Comparison of ENCODE assay signal across 23 cellular contexts in the genomic region with DNA sequence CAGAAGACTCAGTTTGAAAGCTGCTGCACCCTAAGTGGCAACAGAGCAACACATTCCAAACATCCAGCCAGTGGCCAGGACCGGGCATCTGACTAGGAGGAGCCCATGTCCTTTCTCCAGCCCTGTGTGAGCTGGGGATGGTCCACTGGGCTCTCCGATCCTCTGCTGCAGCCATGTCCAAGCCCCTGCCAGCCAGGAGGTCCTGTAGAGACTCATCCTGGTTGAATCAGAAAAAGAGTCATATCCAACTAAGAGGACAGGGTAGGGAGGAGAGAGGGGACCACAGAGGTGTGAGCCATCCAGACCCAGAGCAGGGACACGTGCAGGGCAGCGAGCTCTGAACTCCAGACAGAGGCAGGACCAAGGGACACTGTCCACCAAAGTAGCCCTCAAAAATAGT.
DNase-seq lines count a peak whose midpoint lies in the region; ATAC-seq and TF ChIP-seq lines count a peak whose summit lies in the region.
"Had no signal": no experiment of that assay in that cellular context is flagged by ENCODE, and none has a peak within 500 bp of the region (broad histone marks: within the 10 kb centered on the region; RNA-seq: fewer than 3 reads in every experiment).

No MANE protein-coding gene starts in this region.

- H3K9me3 Mint-ChIP-seq in nephron, result no peaks in the 10 kb centered on the region
- H3K9me3 Mint-ChIP-seq: CD4-positive, alpha-beta T cell; CD8-positive, alpha-beta T cell had no signal

- TF ChIP-seq CTCF in esophagus muscularis mucosa (IDR thresholded peaks at IDR 0.05) (no peak), nephron (IDR thresholded peaks at IDR 0.05; ENCODE audit: unreplicated experiment in 3 of 3) (no peak), vagina (IDR thresholded peaks at IDR 0.05) (no peak), sigmoid colon (IDR thresholded peaks at IDR 0.05) (no peak), foreskin keratinocyte (conservative IDR thresholded peaks at IDR 0.05) (no peak)

- H3K4me3 Mint-ChIP-seq in nephron, result no peak overlapping the region
- H3K4me3 Mint-ChIP-seq: CD4-positive, alpha-beta T cell; CD8-positive, alpha-beta T cell had no signal

- no peaks in the 10 kb centered on the region for H3K36me3 ChIP-seq in Karpas-422 (ENCODE audit: insufficient read depth, low read length)
- H3K36me3 ChIP-seq in esophagus muscularis mucosa, result no peaks in the 10 kb centered on the region
- no peaks in the 10 kb centered on the region for H3K36me3 ChIP-seq in vagina
- no peaks in the 10 kb centered on the region for H3K36me3 ChIP-seq in sigmoid colon
- H3K36me3 ChIP-seq: BE2C, BLaER1 had no signal

- H3K9me3 ChIP-seq in Karpas-422 (ENCODE audit: low read length) (no peaks in the 10 kb centered on the region), esophagus muscularis mucosa (no peaks in the 10 kb centered on the region), vagina (no peaks in the 10 kb centered on the region), sigmoid colon (no peaks in the 10 kb centered on the region)
- H3K9me3 ChIP-seq: BE2C, BLaER1 had no signal

- H3K4me2 ChIP-seq in Karpas-422 (ENCODE audit: low read depth, low read length, poor library complexity, severe bottlenecking), result no peak overlapping the region
- H3K4me2 ChIP-seq: BLaER1 had no signal

- no peak overlapping the region for H3K4me3 ChIP-seq in Karpas-422 (ENCODE audit: low read length)
- H3K4me3 ChIP-seq in esophagus muscularis mucosa, result no peak overlapping the region
- no peak overlapping the region for H3K4me3 ChIP-seq in vagina
- H3K4me3 ChIP-seq in sigmoid colon, result no peak overlapping the region
- H3K4me3 ChIP-seq: BLaER1, GM12878 had no signal

- no peak overlapping the region for H3K27ac ChIP-seq in Karpas-422 (ENCODE audit: low read length)
- H3K27ac ChIP-seq in esophagus muscularis mucosa (replicated peaks in 1 of 4), result no peak overlapping the region
- H3K27ac ChIP-seq in vagina, result no peak overlapping the region
- H3K27ac ChIP-seq in sigmoid colon, result no peak overlapping the region
- H3K27ac ChIP-seq in foreskin keratinocyte, result no peak overlapping the region
- H3K27ac ChIP-seq: BLaER1, C4-2B had no signal

- H3K79me2 ChIP-seq in Karpas-422 (ENCODE audit: low read length), result no peaks in the 10 kb centered on the region

- no peaks in the 10 kb centered on the region for H4K20me1 ChIP-seq in Karpas-422 (ENCODE audit: insufficient read depth, low read depth, low read length)
- H4K20me1 ChIP-seq: BLaER1 had no signal

- H3K27me3 Mint-ChIP-seq in nephron (ENCODE audit: low read depth), result peaks cover 5% of the 10 kb centered on the region

- ATAC-seq in foreskin keratinocyte (no peak), GM18519 (IDR thresholded peaks at IDR 0.05; ENCODE audit: low FRiP score, unreplicated experiment) (no peak)
- ATAC-seq: CD8-positive, alpha-beta T cell; GM12878 had no signal

- H3K4me1 Mint-ChIP-seq in nephron, result peaks cover 35% of the 10 kb centered on the region

- intact Hi-C loops in esophagus muscularis mucosa (cut with DNase I), result no loop called here
- intact Hi-C loops in vagina (cut with DNase I), result no loop called here
- intact Hi-C loops in head of caudate nucleus (cut with DNase I), result no loop called here
- intact Hi-C loops in sigmoid colon (cut with DNase I), result no loop called here

- no peak overlapping the region for H3K9ac ChIP-seq in Karpas-422 (ENCODE audit: low read length)
- H3K9ac ChIP-seq: BLaER1 had no signal

- TF ChIP-seq EP300 in esophagus muscularis mucosa (IDR thresholded peaks at IDR 0.05), result no peak
- TF ChIP-seq EP300 in sigmoid colon (IDR thresholded peaks at IDR 0.05), result no peak

- 95% methylated on average over 4 of the region's 4 CpGs for WGBS in esophagus muscularis mucosa
- 81 to 87% methylated on average over 4 of the region's 4 CpGs for WGBS in sigmoid colon, 2 donors

- H3K27me3 ChIP-seq in Karpas-422 (ENCODE audit: low read length), result no peaks in the 10 kb centered on the region
- H3K27me3 ChIP-seq in esophagus muscularis mucosa, result no peaks in the 10 kb centered on the region
- H3K27me3 ChIP-seq in vagina, result no peaks in the 10 kb centered on the region
- H3K27me3 ChIP-seq in sigmoid colon, result no peaks in the 10 kb centered on the region
- no peaks in the 10 kb centered on the region for H3K27me3 ChIP-seq in foreskin keratinocyte
- H3K27me3 ChIP-seq: BE2C, BLaER1 had no signal

- H3K4me1 ChIP-seq in Karpas-422 (ENCODE audit: low read length), result no peaks in the 10 kb centered on the region
- H3K4me1 ChIP-seq in esophagus muscularis mucosa, result no peaks in the 10 kb centered on the region
- H3K4me1 ChIP-seq in vagina, result no peaks in the 10 kb centered on the region
- no peaks in the 10 kb centered on the region for H3K4me1 ChIP-seq in sigmoid colon
- no peaks in the 10 kb centered on the region for H3K4me1 ChIP-seq in foreskin keratinocyte
- H3K4me1 ChIP-seq: BE2C had no signal

- TF ChIP-seq POLR2A in esophagus muscularis mucosa (IDR thresholded peaks at IDR 0.05; ENCODE audit: low read depth) (no peak), vagina (IDR thresholded peaks at IDR 0.05) (no peak), sigmoid colon (IDR thresholded peaks at IDR 0.05) (no peak)

- H3K9me2 ChIP-seq in Karpas-422 (replicated peaks; ENCODE audit: insufficient read depth, low read length), result no peaks in the 10 kb centered on the region

- H3K27ac Mint-ChIP-seq in nephron, result peak overlapping the region in 2 of 3 experiments; percentile 28 to 80
- H3K27ac Mint-ChIP-seq: CD4-positive, alpha-beta T cell; CD8-positive, alpha-beta T cell had no signal

- no peak overlapping the region for H2AFZ ChIP-seq in Karpas-422 (ENCODE audit: low read length)

- DNase-seq in Karpas-422 (peak; percentile 33), esophagus muscularis mucosa (ENCODE audit: extremely low spot score) (peak; percentile 66), vagina (ENCODE audit: extremely low spot score in 2 of 2) (peak; percentile 34 to 67), head of caudate nucleus (no peak), sigmoid colon (no peak), foreskin keratinocyte (no peak)
- DNase-seq: 8988T; ACHN; BE2C; CD4-positive, alpha-beta T cell; CD8-positive, alpha-beta T cell; DMS 273 treated with DMSO at 0.1 percent for 48 hours; DMS153; DMS53; DMS79; DND-41; EL; GDM1 had no signal

- H3K36me3 Mint-ChIP-seq in nephron (ENCODE audit: low read depth), result no peaks in the 10 kb centered on the region
- H3K36me3 Mint-ChIP-seq: CD8-positive, alpha-beta T cell had no signal

Comparison
In these comparisons a context has a peak if more than half of its experiments do, and no peak if none do; other contexts are left out.
1. DNase-seq: peak in Karpas-422 (single experiment), esophagus muscularis mucosa (single experiment) and vagina (2 of 2); none in head of caudate nucleus (0 of 42), sigmoid colon (single experiment) and foreskin keratinocyte (0 of 2).